1 cellular context compared by ENCODE assay signal in genomic region chr20:13784271-13784892, GRCh38.
TF ChIP-seq lines count a peak whose summit lies in the region.

No MANE protein-coding gene starts in this region.

TF ChIP-seq in HepG2, 621 proteins besides CTCF, POLR2A, EP300 and RAD21 (continued from another document and continues in another):
- TF ChIP-seq FOXP4 (CRISPR knock-in tag; IDR thresholded peaks at IDR 0.05) (no peak), ZNF230 (CRISPR knock-in tag; IDR thresholded peaks at IDR 0.05) (no peak), ZBTB2 (CRISPR knock-in tag; IDR thresholded peaks at IDR 0.05; ENCODE audit: low read depth) (no peak), ZIK1 (CRISPR knock-in tag; IDR thresholded peaks at IDR 0.05; ENCODE audit: borderline replicate concordance, low read depth) (no peak), NFKBIZ (CRISPR knock-in tag; IDR thresholded peaks at IDR 0.05) (no peak), ZNF12 (CRISPR knock-in tag; IDR thresholded peaks at IDR 0.05) (no peak), SP5 (CRISPR knock-in tag; IDR thresholded peaks at IDR 0.05; ENCODE audit: borderline replicate concordance, low read depth) (no peak), ERF (CRISPR knock-in tag; IDR thresholded peaks at IDR 0.05) (no peak), ZNF33B (CRISPR knock-in tag; IDR thresholded peaks at IDR 0.05) (no peak), FOXO1 (CRISPR knock-in tag; IDR thresholded peaks at IDR 0.05) (no peak), SMAD3 (CRISPR knock-in tag; IDR thresholded peaks at IDR 0.05) (no peak), ZNF670 (CRISPR knock-in tag; IDR thresholded peaks at IDR 0.05; ENCODE audit: borderline replicate concordance) (peak; percentile 83), ZNF446 (CRISPR knock-in tag; IDR thresholded peaks at IDR 0.05) (0 out of 2 replicates have a peak, but pooled peaks have one; percentile 95), LBX2 (CRISPR knock-in tag; IDR thresholded peaks at IDR 0.05; ENCODE audit: borderline replicate concordance) (no peak), TMF1 (CRISPR knock-in tag; IDR thresholded peaks at IDR 0.05; ENCODE audit: low read depth) (peak; percentile 95; the same call in 1 of the 2 replicates), IKZF1 (IDR thresholded peaks at IDR 0.05) (no peak), TIGD3 (CRISPR knock-in tag; IDR thresholded peaks at IDR 0.05; ENCODE audit: borderline replicate concordance) (no peak; the same call in 1 of the 2 replicates), ZNF335 (CRISPR knock-in tag; IDR thresholded peaks at IDR 0.05) (no peak), TBL1XR1 (IDR thresholded peaks at IDR 0.05; ENCODE audit: borderline replicate concordance, low read length, partially characterized antibody) (no peak), IRF9 (CRISPR knock-in tag; IDR thresholded peaks at IDR 0.05; ENCODE audit: borderline replicate concordance) (no peak), SIN3B (IDR thresholded peaks at IDR 0.05; ENCODE audit: low read length) (no peak), NCOA1 (CRISPR knock-in tag; IDR thresholded peaks at IDR 0.05) (no peak), ZNF503 (CRISPR knock-in tag; IDR thresholded peaks at IDR 0.05) (no peak), ZC3H13 (CRISPR knock-in tag; IDR thresholded peaks at IDR 0.05) (0 out of 2 replicates have a peak, but pooled peaks have one; percentile 57), GPN1 (CRISPR knock-in tag; IDR thresholded peaks at IDR 0.05; ENCODE audit: borderline replicate concordance) (no peak), ZNF720 (CRISPR knock-in tag; IDR thresholded peaks at IDR 0.05) (no peak), ZNF850 (CRISPR knock-in tag; conservative IDR thresholded peaks at IDR 0.05) (0 out of 2 replicates have a peak, but pooled peaks have one; percentile 61), EEA1 (CRISPR knock-in tag; IDR thresholded peaks at IDR 0.05; ENCODE audit: borderline replicate concordance) (no peak; the same call in 1 of the 2 replicates), RXRA (CRISPR knock-in tag; IDR thresholded peaks at IDR 0.05) (no peak), NR2F1 (CRISPR knock-in tag; IDR thresholded peaks at IDR 0.05) (no peak), THAP9 (CRISPR knock-in tag; IDR thresholded peaks at IDR 0.05; ENCODE audit: borderline replicate concordance) (no peak), SNAPC2 (CRISPR knock-in tag; IDR thresholded peaks at IDR 0.05) (no peak), NCOR1 (IDR thresholded peaks at IDR 0.05; ENCODE audit: borderline replicate concordance, low read length) (no peak), ARHGAP35 (CRISPR knock-in tag; IDR thresholded peaks at IDR 0.05; ENCODE audit: borderline replicate concordance) (no peak), NFE2L1 (CRISPR knock-in tag; IDR thresholded peaks at IDR 0.05; ENCODE audit: borderline replicate concordance) (no peak), ZNF34 (CRISPR knock-in tag; IDR thresholded peaks at IDR 0.05; ENCODE audit: borderline replicate concordance) (peak; percentile 87; the same call in 1 of the 2 replicates), ZNF512 (CRISPR knock-in tag; IDR thresholded peaks at IDR 0.05) (no peak), RFX1 (IDR thresholded peaks at IDR 0.05) (no peak), SP140L (CRISPR knock-in tag; IDR thresholded peaks at IDR 0.05; ENCODE audit: borderline replicate concordance) (no peak), KIAA2018 (CRISPR knock-in tag; IDR thresholded peaks at IDR 0.05; ENCODE audit: borderline replicate concordance) (no peak), ISL2 (CRISPR knock-in tag; IDR thresholded peaks at IDR 0.05) (no peak), TAF15 (IDR thresholded peaks at IDR 0.05; ENCODE audit: low read depth, low read length, poor library complexity, severe bottlenecking) (no peak), ZNF672 (CRISPR knock-in tag; IDR thresholded peaks at IDR 0.05) (0 out of 2 replicates have a peak, but pooled peaks have one; percentile 2)
